In the genomic region with DNA sequence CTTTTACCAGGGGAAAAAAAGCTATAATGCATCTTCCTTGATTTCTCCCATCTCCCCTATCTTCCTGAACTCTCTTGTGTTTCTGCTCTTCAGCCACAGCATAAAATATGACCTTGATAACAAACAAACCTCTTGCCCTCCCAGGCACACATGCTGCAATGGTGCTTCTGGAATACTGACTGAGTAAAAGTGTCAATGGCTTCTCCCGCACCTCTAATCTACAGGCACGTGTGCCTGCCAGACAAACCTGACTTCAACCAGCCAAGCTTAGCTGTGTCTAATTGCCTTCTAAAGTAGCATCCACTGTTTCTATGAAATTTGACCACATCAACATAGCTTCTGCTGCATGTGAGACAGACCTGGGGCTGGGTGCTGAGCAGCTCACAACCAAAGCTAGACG, we compare ENCODE assay signal across 36 cellular contexts. TPM values are rescaled to one million over a fixed set of nuclear protein-coding genes. Genes with fewer than 3 reads are reported as not detected.
"Had no signal": no experiment of that assay in that cellular context is flagged by ENCODE, and none has a peak within 500 bp of the region (broad histone marks: within the 10 kb centered on the region; RNA-seq: fewer than 3 reads in every experiment).

No MANE protein-coding gene starts in this region.

- DNase-seq: activated CD4-positive, alpha-beta memory T cell treated with anti-CD3 and anti-CD28 coated beads for 36 hours; activated CD4-positive, alpha-beta T cell treated with anti-CD3 and anti-CD28 coated beads for 36 hours; activated CD4-positive, alpha-beta T cell treated with anti-CD3 and anti-CD28 coated beads, Interleukin-2, amount 10 ng/mL, durations not matched to agents 24 days and 14 days; activated CD4-positive, CD25-positive, alpha-beta regulatory T cell; activated CD4-positive, CD25-positive, alpha-beta regulatory T cell treated with anti-CD3 and anti-CD28 coated beads, Interleukin-2, amount 50 U/mL, for 72 hours; activated CD8-positive, alpha-beta memory T cell treated with anti-CD3 and anti-CD28 coated beads, Interleukin-2, amount 10 ng/mL, durations not matched to agents 7 days and 5 days; activated CD8-positive, alpha-beta memory T cell treated with anti-CD3 and anti-CD28 coated beads, Interleukin-2, amount 50 U/mL, for 4 hours; activated CD8-positive, alpha-beta T cell treated with anti-CD3 and anti-CD28 coated beads, Interleukin-2, amount 10 ng/mL, durations not matched to agents 7 days and 5 days; activated effector memory CD4-positive, alpha-beta T cell treated with anti-CD3 and anti-CD28 coated beads, Interleukin-2, amount 50 U/mL, for 16 hours; activated naive CD4-positive, alpha-beta T cell treated with anti-CD3 and anti-CD28 coated beads for 36 hours; activated naive CD8-positive, alpha-beta T cell treated with anti-CD3 and anti-CD28 coated beads for 36 hours; activated naive CD8-positive, alpha-beta T cell treated with anti-CD3 and anti-CD28 coated beads, Interleukin-2, amount 50 U/mL, for 24 hours; activated T-cell treated with anti-CD3 and anti-CD28 coated beads, Interleukin-2, amount 50 U/mL, for 1 hour; activated T-cell treated with anti-CD3 and anti-CD28 coated beads, Interleukin-2, amount 50 U/mL, for 48 hours; adrenal gland; amygdala; aorta; body of pancreas; central memory CD4-positive, alpha-beta T cell; cerebellar nuclear complex; dorsolateral prefrontal cortex; effector memory CD4-positive, alpha-beta T cell; endodermal cell; foreskin fibroblast; T-helper 1 cell; T-helper 17 cell; T1000 had no signal

- H3K27me3 ChIP-seq: adrenal gland, body of pancreas had no signal

- H3K27me3 Mint-ChIP-seq: activated CD4-positive, alpha-beta memory T cell treated with anti-CD3 and anti-CD28 coated beads for 36 hours; activated CD4-positive, alpha-beta T cell treated with anti-CD3 and anti-CD28 coated beads, Interleukin-2, amount 10 ng/mL, durations not matched to agents 24 days and 14 days; activated CD8-positive, alpha-beta memory T cell treated with anti-CD3 and anti-CD28 coated beads, Interleukin-2, amount 10 ng/mL, durations not matched to agents 7 days and 5 days; activated naive CD4-positive, alpha-beta T cell treated with anti-CD3 and anti-CD28 coated beads, Interleukin-2, amount 50 U/mL, for 24 hours; activated naive CD8-positive, alpha-beta T cell treated with anti-CD3 and anti-CD28 coated beads for 36 hours; activated naive CD8-positive, alpha-beta T cell treated with anti-CD3 and anti-CD28 coated beads, Interleukin-2, amount 50 U/mL, for 24 hours; dendritic cell treated with granulocyte-macrophage colony-stimulating factor and Interleukin-4, amounts not matched to agents 40 ng/mL and 50 ng/mL, for 4 days; T-helper 17 cell had no signal

- H3K4me3 ChIP-seq: adrenal gland, body of pancreas, coronary artery, dorsolateral prefrontal cortex had no signal

- H3K4me1 Mint-ChIP-seq: activated CD4-positive, alpha-beta T cell treated with anti-CD3 and anti-CD28 coated beads for 36 hours; activated CD4-positive, alpha-beta T cell treated with anti-CD3 and anti-CD28 coated beads, Interleukin-2, amount 10 ng/mL, durations not matched to agents 24 days and 14 days; activated CD8-positive, alpha-beta memory T cell treated with anti-CD3 and anti-CD28 coated beads, Interleukin-2, amount 10 ng/mL, durations not matched to agents 7 days and 5 days; activated naive CD4-positive, alpha-beta T cell treated with anti-CD3 and anti-CD28 coated beads, Interleukin-2, amount 50 U/mL, for 24 hours; activated naive CD8-positive, alpha-beta T cell treated with anti-CD3 and anti-CD28 coated beads for 36 hours; activated naive CD8-positive, alpha-beta T cell treated with anti-CD3 and anti-CD28 coated beads, Interleukin-2, amount 50 U/mL, for 24 hours; T-helper 17 cell had no signal

- H3K9me3 Mint-ChIP-seq: activated CD4-positive, alpha-beta memory T cell treated with anti-CD3 and anti-CD28 coated beads for 36 hours; activated CD4-positive, alpha-beta T cell treated with anti-CD3 and anti-CD28 coated beads, Interleukin-2, amount 10 ng/mL, durations not matched to agents 24 days and 14 days; activated naive CD4-positive, alpha-beta T cell treated with anti-CD3 and anti-CD28 coated beads for 36 hours; activated naive CD4-positive, alpha-beta T cell treated with anti-CD3 and anti-CD28 coated beads, Interleukin-2, amount 50 U/mL, for 24 hours; activated naive CD8-positive, alpha-beta T cell treated with anti-CD3 and anti-CD28 coated beads for 36 hours; activated naive CD8-positive, alpha-beta T cell treated with anti-CD3 and anti-CD28 coated beads, Interleukin-2, amount 50 U/mL, for 24 hours; activated T-helper 1 cell treated with anti-CD3 and anti-CD28 coated beads, Interleukin-12 subunit alpha, Interleukin-12 subunit beta, Interleukin-2, Interleukin-4 antibody, amounts not matched to agents 30 ng/mL and 10 ng/mL and 1 ng/mL, durations not matched to agents 14 hours and 24 hours and 36 hours; activated T-helper 2 cell treated with anti-CD3 and anti-CD28 coated beads, Interferon-gamma antibody, Interleukin-2, Interleukin-4, amounts not matched to agents 10 μg/mL and 5 μg/mL and 100 μg/mL, durations not matched to agents 14 hours and 24 hours and 36 hours; dendritic cell treated with granulocyte-macrophage colony-stimulating factor and Interleukin-4, amounts not matched to agents 40 ng/mL and 50 ng/mL, for 4 days; endodermal cell; T-helper 2 cell treated with Interferon-gamma antibody and Interleukin-4, amounts not matched to agents 5 μg/mL and 100 μg/mL, for 36 hours had no signal

- H3K4me3 Mint-ChIP-seq: activated CD4-positive, alpha-beta memory T cell treated with anti-CD3 and anti-CD28 coated beads for 36 hours; activated CD4-positive, alpha-beta T cell treated with anti-CD3 and anti-CD28 coated beads for 36 hours; activated CD4-positive, alpha-beta T cell treated with anti-CD3 and anti-CD28 coated beads, Interleukin-2, amount 10 ng/mL, durations not matched to agents 24 days and 14 days; activated CD8-positive, alpha-beta memory T cell treated with anti-CD3 and anti-CD28 coated beads, Interleukin-2, amount 10 ng/mL, durations not matched to agents 7 days and 5 days; activated CD8-positive, alpha-beta T cell treated with anti-CD3 and anti-CD28 coated beads, Interleukin-2, amount 10 ng/mL, durations not matched to agents 7 days and 5 days; activated naive CD4-positive, alpha-beta T cell treated with anti-CD3 and anti-CD28 coated beads for 36 hours; activated naive CD4-positive, alpha-beta T cell treated with anti-CD3 and anti-CD28 coated beads, Interleukin-2, amount 50 U/mL, for 24 hours; activated naive CD8-positive, alpha-beta T cell treated with anti-CD3 and anti-CD28 coated beads for 36 hours; activated naive CD8-positive, alpha-beta T cell treated with anti-CD3 and anti-CD28 coated beads, Interleukin-2, amount 50 U/mL, for 24 hours; activated T-helper 1 cell treated with anti-CD3 and anti-CD28 coated beads, Interleukin-12 subunit alpha, Interleukin-12 subunit beta, Interleukin-2, Interleukin-4 antibody, amounts not matched to agents 30 ng/mL and 10 ng/mL and 1 ng/mL, durations not matched to agents 14 hours and 24 hours and 36 hours; dendritic cell treated with granulocyte-macrophage colony-stimulating factor and Interleukin-4, amounts not matched to agents 40 ng/mL and 50 ng/mL, for 4 days; endodermal cell; T-helper 17 cell; T-helper 2 cell treated with Interferon-gamma antibody and Interleukin-4, amounts not matched to agents 5 μg/mL and 100 μg/mL, for 36 hours had no signal

- ATAC-seq: activated CD4-positive, alpha-beta T cell treated with anti-CD3 and anti-CD28 coated beads for 36 hours; activated CD8-positive, alpha-beta memory T cell treated with anti-CD3 and anti-CD28 coated beads, Interleukin-2, amount 10 ng/mL, durations not matched to agents 7 days and 5 days; activated CD8-positive, alpha-beta T cell treated with anti-CD3 and anti-CD28 coated beads, Interleukin-2, amount 10 ng/mL, durations not matched to agents 7 days and 5 days; activated naive CD8-positive, alpha-beta T cell treated with anti-CD3 and anti-CD28 coated beads, Interleukin-2, amount 50 U/mL, for 24 hours; body of pancreas; esophagus mucosa; T-helper 17 cell had no signal

- H3K27ac Mint-ChIP-seq: activated CD4-positive, alpha-beta memory T cell treated with anti-CD3 and anti-CD28 coated beads for 36 hours; activated CD4-positive, alpha-beta T cell treated with anti-CD3 and anti-CD28 coated beads for 36 hours; activated CD4-positive, alpha-beta T cell treated with anti-CD3 and anti-CD28 coated beads, Interleukin-2, amount 10 ng/mL, durations not matched to agents 24 days and 14 days; activated CD8-positive, alpha-beta memory T cell treated with anti-CD3 and anti-CD28 coated beads, Interleukin-2, amount 10 ng/mL, durations not matched to agents 7 days and 5 days; activated CD8-positive, alpha-beta T cell treated with anti-CD3 and anti-CD28 coated beads, Interleukin-2, amount 10 ng/mL, durations not matched to agents 7 days and 5 days; activated naive CD4-positive, alpha-beta T cell treated with anti-CD3 and anti-CD28 coated beads for 36 hours; activated naive CD4-positive, alpha-beta T cell treated with anti-CD3 and anti-CD28 coated beads, Interleukin-2, amount 50 U/mL, for 24 hours; activated naive CD8-positive, alpha-beta T cell treated with anti-CD3 and anti-CD28 coated beads for 36 hours; activated naive CD8-positive, alpha-beta T cell treated with anti-CD3 and anti-CD28 coated beads, Interleukin-2, amount 50 U/mL, for 24 hours; activated T-helper 1 cell treated with anti-CD3 and anti-CD28 coated beads, Interleukin-12 subunit alpha, Interleukin-12 subunit beta, Interleukin-2, Interleukin-4 antibody, amounts not matched to agents 30 ng/mL and 10 ng/mL and 1 ng/mL, durations not matched to agents 14 hours and 24 hours and 36 hours; activated T-helper 2 cell treated with anti-CD3 and anti-CD28 coated beads, Interferon-gamma antibody, Interleukin-2, Interleukin-4, amounts not matched to agents 10 μg/mL and 5 μg/mL and 100 μg/mL, durations not matched to agents 14 hours and 24 hours and 36 hours; dendritic cell treated with granulocyte-macrophage colony-stimulating factor and Interleukin-4, amounts not matched to agents 40 ng/mL and 50 ng/mL, for 4 days; endodermal cell; T-helper 17 cell; T-helper 2 cell treated with Interferon-gamma antibody and Interleukin-4, amounts not matched to agents 5 μg/mL and 100 μg/mL, for 36 hours had no signal

- H3K4me1 ChIP-seq: adrenal gland had no signal

- H3K36me3 ChIP-seq: adrenal gland had no signal

- H3K36me3 Mint-ChIP-seq: activated CD4-positive, alpha-beta memory T cell treated with anti-CD3 and anti-CD28 coated beads for 36 hours; activated CD8-positive, alpha-beta memory T cell treated with anti-CD3 and anti-CD28 coated beads, Interleukin-2, amount 10 ng/mL, durations not matched to agents 7 days and 5 days; activated naive CD4-positive, alpha-beta T cell treated with anti-CD3 and anti-CD28 coated beads, Interleukin-2, amount 50 U/mL, for 24 hours; activated naive CD8-positive, alpha-beta T cell treated with anti-CD3 and anti-CD28 coated beads for 36 hours had no signal

- H3K9me3 ChIP-seq: adrenal gland, body of pancreas had no signal

- H3K27ac ChIP-seq: adrenal gland, body of pancreas, dorsolateral prefrontal cortex had no signal

RNA-seq across cellular contexts. Expression of a gene that starts 12.7 kb away (rescaled TPM):
- total RNA-seq: activated CD4-positive, alpha-beta memory T cell treated with anti-CD3 and anti-CD28 coated beads for 36 hours; activated CD4-positive, alpha-beta T cell treated with anti-CD3 and anti-CD28 coated beads for 36 hours; activated CD4-positive, alpha-beta T cell treated with anti-CD3 and anti-CD28 coated beads, Interleukin-2, amount 10 ng/mL, durations not matched to agents 24 days and 14 days; activated CD8-positive, alpha-beta memory T cell treated with anti-CD3 and anti-CD28 coated beads for 36 hours; activated CD8-positive, alpha-beta memory T cell treated with anti-CD3 and anti-CD28 coated beads, Interleukin-2, amount 10 ng/mL, durations not matched to agents 7 days and 5 days; activated CD8-positive, alpha-beta T cell treated with anti-CD3 and anti-CD28 coated beads, Interleukin-2, amount 10 ng/mL, durations not matched to agents 7 days and 5 days; activated naive CD4-positive, alpha-beta T cell treated with anti-CD3 and anti-CD28 coated beads for 36 hours; activated naive CD8-positive, alpha-beta T cell treated with anti-CD3 and anti-CD28 coated beads for 36 hours; activated T-helper 1 cell treated with anti-CD3 and anti-CD28 coated beads, Interleukin-12 subunit alpha, Interleukin-12 subunit beta, Interleukin-2, Interleukin-4 antibody, amounts not matched to agents 30 ng/mL and 10 ng/mL and 1 ng/mL, durations not matched to agents 14 hours and 24 hours and 36 hours; activated T-helper 2 cell treated with anti-CD3 and anti-CD28 coated beads, Interferon-gamma antibody, Interleukin-2, Interleukin-4, amounts not matched to agents 10 μg/mL and 5 μg/mL and 100 μg/mL, durations not matched to agents 14 hours and 24 hours and 36 hours; epithelial cell of proximal tubule; esophagus mucosa; T-helper 17 cell had no signal
